In genomic region chr11:123511037-123511870, GRCh38 we compare ENCODE assay signal across 8 cellular contexts.
DNase-seq lines count a peak whose midpoint lies in the region; ATAC-seq and TF ChIP-seq lines count a peak whose summit lies in the region.

No MANE protein-coding gene starts in this region.

- H3K36me3 ChIP-seq in DND-41 (ENCODE audit: insufficient read depth, low read length), result no peaks in the 10 kb centered on the region
- no peaks in the 10 kb centered on the region for H3K36me3 ChIP-seq in neutrophil
- no peaks in the 10 kb centered on the region for H3K36me3 ChIP-seq in testis (ENCODE audit: low read depth, missing control alignments)

- peak overlapping the region; percentile 36; the same call in 1 of the 2 replicates for H2AFZ ChIP-seq in DND-41 (ENCODE audit: low read depth, low read length)

- H3K27me3 ChIP-seq in DND-41 (ENCODE audit: insufficient read depth, low read length, poor library complexity) (no peaks in the 10 kb centered on the region), neutrophil (no peaks in the 10 kb centered on the region), testis (no peaks in the 10 kb centered on the region)

- H3K9ac ChIP-seq in DND-41 (ENCODE audit: low read depth, low read length), result no peak overlapping the region

- peak; percentile 100 for ATAC-seq in DND-41 (ENCODE audit: insufficient read depth, low read depth)
- ATAC-seq in GM21825 (IDR thresholded peaks at IDR 0.05; ENCODE audit: unreplicated experiment), result peak; percentile 88

- TF ChIP-seq POLR2A in testis (IDR thresholded peaks at IDR 0.05), result no peak

- no peaks in the 10 kb centered on the region for H3K79me2 ChIP-seq in DND-41 (ENCODE audit: insufficient read depth, low read length)

- peak overlapping the region; percentile 38; the same call in 1 of the 2 replicates for H3K4me2 ChIP-seq in DND-41 (ENCODE audit: insufficient read depth, low read length)

- peaks cover 20% of the 10 kb centered on the region for H4K20me1 ChIP-seq in DND-41 (ENCODE audit: insufficient read depth, low read length)

- TF ChIP-seq CTCF in DND-41 (IDR thresholded peaks at IDR 0.05; ENCODE audit: borderline replicate concordance, extremely low read depth, low read length, poor library complexity, severe bottlenecking) (peak; percentile 90), LNCAP (IDR thresholded peaks at IDR 0.05) (peak; percentile 94), neutrophil (IDR thresholded peaks at IDR 0.05) (peak; percentile 78), testis (IDR thresholded peaks at IDR 0.05) (peak; percentile 58 to 85 (median 78))

- WGBS in testis, 2 donors, result 18 to 32% methylated on average over 7 to 14 of the region's 14 CpGs

- H3K9me3 ChIP-seq in DND-41 (ENCODE audit: insufficient read depth, low read length, severe bottlenecking) (no peaks in the 10 kb centered on the region), neutrophil (no peaks in the 10 kb centered on the region), testis (no peaks in the 10 kb centered on the region)

- H3K4me3 ChIP-seq in DND-41 (ENCODE audit: low read depth in 1 of 2, low read length in 2 of 2) (no peak overlapping the region), neutrophil (ENCODE audit: low read depth in 1 of 2, low read length in 1 of 2) (no peak overlapping the region), testis (no peak overlapping the region)

- peaks cover 6% of the 10 kb centered on the region for H3K4me1 ChIP-seq in DND-41 (ENCODE audit: insufficient read depth, low read length)
- H3K4me1 ChIP-seq in neutrophil (ENCODE audit: control insufficient read depth in 1 of 2, insufficient read depth in 1 of 2, low read depth in 1 of 2, low read length in 1 of 2), result peaks cover 0 to 3% of the 10 kb centered on the region in 2 experiments
- no peaks in the 10 kb centered on the region for H3K4me1 ChIP-seq in testis

- DNase-seq in DND-41 (peak; percentile 83), RPMI8226 (peak; percentile 81), fibroblast of the conjunctiva (ENCODE audit: low read depth) (peak; percentile 83), testis (peak; percentile 91)
- DNase-seq in activated T-helper 1 cell treated with anti-CD3 and anti-CD28 coated beads, Interleukin-2, amount 50 U/mL, for 16 hours (ENCODE audit: low read depth in 1 of 2, low spot score in 1 of 2), result peak; percentile 23 to 29

- H3K27ac ChIP-seq in DND-41 (ENCODE audit: low read length) (no peak overlapping the region), neutrophil (no peak overlapping the region), testis (no peak overlapping the region)

- intact Hi-C loops in testis (cut with DNase I; ENCODE audit: low total_unique reads), result loop anchor here (5.0 kb wide), 1 partner anchor 66 kb away; no protein-coding TSS in a partner anchor

Comparison
In these comparisons a context has a peak if more than half of its experiments do, and no peak if none do; other contexts are left out.
1. DNase-seq: peak in every context shown above with its lines; median percentile 91 in testis; 83 in DND-41; 83 in fibroblast of the conjunctiva; 81 in RPMI8226; 26 in activated T-helper 1 cell treated with anti-CD3 and anti-CD28 coated beads, Interleukin-2, amount 50 U/mL, for 16 hours.